ENCODE assay signal across 1 cellular context in genomic region chr21:17793675-17794123, GRCh38.
TF ChIP-seq lines count a peak whose summit lies in the region.

No MANE protein-coding gene starts in this region.

TF ChIP-seq in GM23338, 12 proteins besides CTCF, POLR2A, EP300 and RAD21 (continued from another document):
- TF ChIP-seq ZNF462 (CRISPR knock-in tag; IDR thresholded peaks at IDR 0.05) (no peak), STAT1 (IDR thresholded peaks at IDR 0.05; ENCODE audit: unreplicated experiment) (no peak), ZNF114 (CRISPR knock-in tag; IDR thresholded peaks at IDR 0.05) (no peak)
